ENCODE assay signal across 1 cellular context in the genomic region with DNA sequence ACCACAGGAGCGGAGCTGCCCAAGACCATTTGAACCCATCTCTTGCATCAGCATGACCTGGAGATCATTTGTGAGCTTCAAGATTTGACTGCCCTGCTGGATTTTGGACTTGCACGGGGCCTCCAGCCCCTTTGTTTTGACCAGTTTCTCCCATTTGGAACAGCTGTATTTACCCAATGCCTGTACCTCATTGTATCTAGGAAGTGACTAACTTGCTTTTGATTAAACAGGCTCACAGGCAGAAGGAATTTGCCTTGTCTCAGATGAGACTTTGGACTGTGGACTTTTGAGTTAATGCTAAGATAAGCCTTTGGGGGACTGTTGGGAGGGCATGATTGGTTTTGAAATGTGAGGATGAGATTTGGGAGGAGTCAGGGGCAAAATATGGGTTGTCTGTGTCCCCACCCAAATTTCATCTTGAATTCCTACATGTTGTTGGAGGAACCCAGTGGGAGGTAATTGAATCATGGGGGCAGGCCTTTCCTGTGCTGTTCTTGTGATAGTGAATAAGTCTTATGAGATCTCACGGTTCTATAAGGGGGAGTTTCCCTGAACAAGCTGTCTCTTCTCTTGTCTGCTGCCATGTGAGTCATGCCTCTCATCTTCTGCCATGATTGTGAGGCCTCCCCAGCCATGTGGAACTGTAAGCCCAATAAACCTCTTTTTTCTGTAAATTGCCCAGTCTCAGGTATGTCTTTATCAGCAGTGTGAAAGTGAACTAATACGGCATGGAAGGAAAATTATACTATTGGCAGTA.
TF ChIP-seq lines count a peak whose summit lies in the region.
"Not testable (repeated sequence)": the region's sequence is repeated elsewhere in the genome, so short reads cannot be mapped to it uniquely, and the experiment has no call there.

No MANE protein-coding gene starts in this region.

TF ChIP-seq in HepG2, 621 proteins besides CTCF, POLR2A, EP300 and RAD21:
- not testable (repeated sequence) for TF ChIP-seq SOX13, SOX6 (IDR thresholded peaks at IDR 0.05)
- TF ChIP-seq SOX13 (CRISPR knock-in tag; conservative IDR thresholded peaks at IDR 0.05 in 1 of 2, IDR thresholded peaks at IDR 0.05 in 1 of 2) (0 out of 4 replicates have a peak, but pooled peaks of 1 of the 2 experiments have one; percentile 11), SOX6 (CRISPR knock-in tag; IDR thresholded peaks at IDR 0.05) (peak; percentile 28; the same call in 1 of the 2 replicates), HNF4A (CRISPR knock-in tag; IDR thresholded peaks at IDR 0.05) (peak; percentile 34)
- TF ChIP-seq, protein P1, sequence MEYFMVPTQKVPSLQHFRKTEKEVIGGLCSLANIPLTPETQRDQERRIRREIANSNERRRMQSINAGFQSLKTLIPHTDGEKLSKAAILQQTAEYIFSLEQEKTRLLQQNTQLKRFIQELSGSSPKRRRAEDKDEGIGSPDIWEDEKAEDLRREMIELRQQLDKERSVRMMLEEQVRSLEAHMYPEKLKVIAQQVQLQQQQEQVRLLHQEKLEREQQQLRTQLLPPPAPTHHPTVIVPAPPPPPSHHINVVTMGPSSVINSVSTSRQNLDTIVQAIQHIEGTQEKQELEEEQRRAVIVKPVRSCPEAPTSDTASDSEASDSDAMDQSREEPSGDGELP (IDR thresholded peaks at IDR 0.05; ENCODE audit: borderline replicate concordance, low read depth): peak; percentile 92
